Comparison of ENCODE assay signal across 8 cellular contexts in the genomic region with DNA sequence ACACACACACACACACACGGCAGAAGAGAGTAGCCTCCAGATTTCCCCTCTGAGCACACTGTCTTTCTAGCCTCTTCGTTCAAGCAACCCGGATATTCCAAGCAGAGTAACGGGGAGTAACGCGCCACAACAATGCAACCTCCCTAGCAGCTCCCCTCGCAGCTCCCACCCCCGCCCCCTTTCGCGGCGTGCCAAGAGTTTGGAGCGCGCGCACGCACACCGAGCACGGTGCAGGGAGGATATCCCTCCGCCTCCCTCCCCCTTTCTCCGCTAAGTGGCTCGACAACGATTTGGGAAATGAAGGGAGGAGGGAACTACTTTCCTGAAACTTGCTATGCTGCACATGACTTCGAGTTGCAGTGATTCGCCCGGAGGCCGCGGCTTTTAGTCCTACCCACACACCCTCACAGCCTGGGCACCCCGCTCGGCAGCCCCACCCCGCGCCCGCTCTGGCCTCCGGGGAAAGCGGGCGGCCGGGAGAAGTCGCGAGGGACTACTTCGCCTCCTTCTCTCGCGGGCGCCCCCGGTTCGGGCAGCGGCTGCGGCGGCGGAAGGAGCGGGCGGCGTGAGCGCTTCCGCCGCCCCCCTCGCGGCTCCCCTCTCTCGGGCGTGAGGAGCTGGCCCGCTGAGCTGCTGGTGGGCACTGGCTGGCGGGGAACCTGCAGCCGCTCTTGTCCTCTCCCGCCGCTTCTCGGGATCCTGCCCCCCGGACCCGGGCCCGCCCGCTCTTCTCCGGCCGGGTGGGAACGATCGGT. TPM values are rescaled to one million over a fixed set of nuclear protein-coding genes. Genes with fewer than 3 reads are reported as not detected.
DNase-seq lines count a peak whose midpoint lies in the region; ATAC-seq, FAIRE-seq and TF ChIP-seq lines count a peak whose summit lies in the region.

No MANE protein-coding gene starts in this region.

- peak overlapping the region; percentile 97 to 99 for H3K27ac ChIP-seq in A549

- H3K4me1 ChIP-seq in A549 = peaks cover 26% of the 10 kb centered on the region

- TF ChIP-seq EP300 in A549 (IDR thresholded peaks at IDR 0.05) = no peak

- H3K9me3 ChIP-seq in A549 = no peaks in the 10 kb centered on the region

- CTCF ChIA-PET in A549 (lab: Yijun Ruan, JAX) = interaction anchor here (0.6 to 2.3 kb wide), 13 partner anchors 9 to 436 kb away, joined by 3 to 10 read pairs (median 3); no protein-coding TSS in a partner anchor

- DNase-seq in A549 (ENCODE audit: low read depth in 1 of 2, low spot score in 1 of 2) (peak; percentile 41 to 98), NCI-H510A (lab: John Stamatoyannopoulos, UW) (peak; percentile 76), choroid plexus epithelial cell (ENCODE audit: low read depth) (peak; percentile 99), kidney epithelial cell (ENCODE audit: low read depth) (peak; percentile 82)
- peak; percentile 49 to 57 for DNase-seq in activated CD4-positive, alpha-beta T cell treated with anti-CD3 and anti-CD28 coated beads for 24 hours (ENCODE audit: low read depth in 2 of 2)
- peak; percentile 61 for DNase-seq in stimulated activated CD4-positive, alpha-beta T cell treated with anti-CD3 and anti-CD28 coated beads, Interleukin-12 subunit alpha, Interleukin-12 subunit beta, amount 100 ng/mL, for 4 hours

- TF ChIP-seq RAD21 in A549 (conservative IDR thresholded peaks at IDR 0.05 in 1 of 2, IDR thresholded peaks at IDR 0.05 in 1 of 2) = no peak; a peak in 1 of 5 replicates

- POLR2A ChIA-PET in A549 (lab: Yijun Ruan, JAX) = interaction anchor here (0.6 to 2.9 kb wide), 25 partner anchors 9 to 621 kb away, joined by 3 to 52 read pairs (median 5); a partner anchor contains a TSS

- no peaks in the 10 kb centered on the region for H3K36me3 ChIP-seq in kidney epithelial cell (ENCODE audit: control insufficient read depth, insufficient read depth, low read length)

- ATAC-seq in A549 (peak; percentile 71 to 81), GM18867 (IDR thresholded peaks at IDR 0.05; ENCODE audit: unreplicated experiment) (peak; percentile 42), HG03159 (IDR thresholded peaks at IDR 0.05; ENCODE audit: unreplicated experiment) (peak; percentile 40)

- H3K27me3 ChIP-seq in kidney epithelial cell (ENCODE audit: control insufficient read depth, insufficient read depth, low read length) = no peaks in the 10 kb centered on the region

- FAIRE-seq in A549 (lab: Jason Lieb, UNC) = no peak

- H3K4me3 ChIP-seq in A549 (peak overlapping the region; percentile 91), choroid plexus epithelial cell (ENCODE audit: low read depth, low read length) (peak overlapping the region; percentile 82), kidney epithelial cell (ENCODE audit: low read depth, low read length) (peak overlapping the region; percentile 82)

- TF ChIP-seq CTCF in A549 (IDR thresholded peaks at IDR 0.05) = no peak; the same call in 2 of the 3 replicates
- TF ChIP-seq CTCF in choroid plexus epithelial cell (conservative IDR thresholded peaks at IDR 0.05; ENCODE audit: low read depth, low read length) = no peak
- no peak for TF ChIP-seq CTCF in kidney epithelial cell (IDR thresholded peaks at IDR 0.05; ENCODE audit: insufficient read depth, low read length, poor library complexity, severe bottlenecking)

- 0% methylated on average over 14 of the region's 71 CpGs for WGBS in A549 (ENCODE audit: missing lambda C conversion rate)

- peak overlapping the region; percentile 92 for H3K4me2 ChIP-seq in A549

- peak; percentile 50 for TF ChIP-seq POLR2A in A549 (IDR thresholded peaks at IDR 0.05; ENCODE audit: low read length)

TF ChIP-seq in A549, 52 proteins besides CTCF, POLR2A, EP300 and RAD21 (continues in another document):
- no peak for TF ChIP-seq MAFK (IDR thresholded peaks at IDR 0.05; ENCODE audit: partially characterized antibody)
- TF ChIP-seq, protein P1, sequence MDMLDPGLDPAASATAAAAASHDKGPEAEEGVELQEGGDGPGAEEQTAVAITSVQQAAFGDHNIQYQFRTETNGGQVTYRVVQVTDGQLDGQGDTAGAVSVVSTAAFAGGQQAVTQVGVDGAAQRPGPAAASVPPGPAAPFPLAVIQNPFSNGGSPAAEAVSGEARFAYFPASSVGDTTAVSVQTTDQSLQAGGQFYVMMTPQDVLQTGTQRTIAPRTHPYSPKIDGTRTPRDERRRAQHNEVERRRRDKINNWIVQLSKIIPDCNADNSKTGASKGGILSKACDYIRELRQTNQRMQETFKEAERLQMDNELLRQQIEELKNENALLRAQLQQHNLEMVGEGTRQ (IDR thresholded peaks at IDR 0.05) = no peak
- TF ChIP-seq ZFP36 (IDR thresholded peaks at IDR 0.05; ENCODE audit: borderline replicate concordance, partially characterized antibody) = no peak
- no peak for TF ChIP-seq NFE2L2 (conservative IDR thresholded peaks at IDR 0.05; ENCODE audit: low read length)
- no peak for TF ChIP-seq JUNB (IDR thresholded peaks at IDR 0.05)
- TF ChIP-seq, protein P2, sequence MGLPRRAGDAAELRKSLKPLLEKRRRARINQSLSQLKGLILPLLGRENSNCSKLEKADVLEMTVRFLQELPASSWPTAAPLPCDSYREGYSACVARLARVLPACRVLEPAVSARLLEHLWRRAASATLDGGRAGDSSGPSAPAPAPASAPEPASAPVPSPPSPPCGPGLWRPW (IDR thresholded peaks at IDR 0.05) = no peak
- TF ChIP-seq KDM1A (IDR thresholded peaks at IDR 0.05; ENCODE audit: low read depth) = no peak
- TF ChIP-seq BHLHE40 (IDR thresholded peaks at IDR 0.05; ENCODE audit: low read depth, low read length) = no peak
- TF ChIP-seq, protein P3, sequence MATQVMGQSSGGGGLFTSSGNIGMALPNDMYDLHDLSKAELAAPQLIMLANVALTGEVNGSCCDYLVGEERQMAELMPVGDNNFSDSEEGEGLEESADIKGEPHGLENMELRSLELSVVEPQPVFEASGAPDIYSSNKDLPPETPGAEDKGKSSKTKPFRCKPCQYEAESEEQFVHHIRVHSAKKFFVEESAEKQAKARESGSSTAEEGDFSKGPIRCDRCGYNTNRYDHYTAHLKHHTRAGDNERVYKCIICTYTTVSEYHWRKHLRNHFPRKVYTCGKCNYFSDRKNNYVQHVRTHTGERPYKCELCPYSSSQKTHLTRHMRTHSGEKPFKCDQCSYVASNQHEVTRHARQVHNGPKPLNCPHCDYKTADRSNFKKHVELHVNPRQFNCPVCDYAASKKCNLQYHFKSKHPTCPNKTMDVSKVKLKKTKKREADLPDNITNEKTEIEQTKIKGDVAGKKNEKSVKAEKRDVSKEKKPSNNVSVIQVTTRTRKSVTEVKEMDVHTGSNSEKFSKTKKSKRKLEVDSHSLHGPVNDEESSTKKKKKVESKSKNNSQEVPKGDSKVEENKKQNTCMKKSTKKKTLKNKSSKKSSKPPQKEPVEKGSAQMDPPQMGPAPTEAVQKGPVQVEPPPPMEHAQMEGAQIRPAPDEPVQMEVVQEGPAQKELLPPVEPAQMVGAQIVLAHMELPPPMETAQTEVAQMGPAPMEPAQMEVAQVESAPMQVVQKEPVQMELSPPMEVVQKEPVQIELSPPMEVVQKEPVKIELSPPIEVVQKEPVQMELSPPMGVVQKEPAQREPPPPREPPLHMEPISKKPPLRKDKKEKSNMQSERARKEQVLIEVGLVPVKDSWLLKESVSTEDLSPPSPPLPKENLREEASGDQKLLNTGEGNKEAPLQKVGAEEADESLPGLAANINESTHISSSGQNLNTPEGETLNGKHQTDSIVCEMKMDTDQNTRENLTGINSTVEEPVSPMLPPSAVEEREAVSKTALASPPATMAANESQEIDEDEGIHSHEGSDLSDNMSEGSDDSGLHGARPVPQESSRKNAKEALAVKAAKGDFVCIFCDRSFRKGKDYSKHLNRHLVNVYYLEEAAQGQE (IDR thresholded peaks at IDR 0.05) = peak; percentile 39; the same call in 1 of the 2 replicates
- TF ChIP-seq CBX2 (IDR thresholded peaks at IDR 0.05; ENCODE audit: borderline replicate concordance, low read depth) = no peak
- no peak for TF ChIP-seq RNF2 (IDR thresholded peaks at IDR 0.05; ENCODE audit: borderline replicate concordance, low read depth)
- TF ChIP-seq, protein P4, sequence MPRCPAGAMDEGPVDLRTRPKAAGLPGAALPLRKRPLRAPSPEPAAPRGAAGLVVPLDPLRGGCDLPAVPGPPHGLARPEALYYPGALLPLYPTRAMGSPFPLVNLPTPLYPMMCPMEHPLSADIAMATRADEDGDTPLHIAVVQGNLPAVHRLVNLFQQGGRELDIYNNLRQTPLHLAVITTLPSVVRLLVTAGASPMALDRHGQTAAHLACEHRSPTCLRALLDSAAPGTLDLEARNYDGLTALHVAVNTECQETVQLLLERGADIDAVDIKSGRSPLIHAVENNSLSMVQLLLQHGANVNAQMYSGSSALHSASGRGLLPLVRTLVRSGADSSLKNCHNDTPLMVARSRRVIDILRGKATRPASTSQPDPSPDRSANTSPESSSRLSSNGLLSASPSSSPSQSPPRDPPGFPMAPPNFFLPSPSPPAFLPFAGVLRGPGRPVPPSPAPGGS (IDR thresholded peaks at IDR 0.05) = peak; percentile 49; the same call in 1 of the 3 replicates
- TF ChIP-seq SMC3 (IDR thresholded peaks at IDR 0.05) = no peak
- TF ChIP-seq ZNF302 (CRISPR knock-in tag; IDR thresholded peaks at IDR 0.05) = no peak
- TF ChIP-seq FOSB (CRISPR knock-in tag; IDR thresholded peaks at IDR 0.05) = no peak
- TF ChIP-seq TP53 (CRISPR knock-in tag; IDR thresholded peaks at IDR 0.05) = no peak; the same call in 1 of the 2 replicates
- TF ChIP-seq, protein P5, sequence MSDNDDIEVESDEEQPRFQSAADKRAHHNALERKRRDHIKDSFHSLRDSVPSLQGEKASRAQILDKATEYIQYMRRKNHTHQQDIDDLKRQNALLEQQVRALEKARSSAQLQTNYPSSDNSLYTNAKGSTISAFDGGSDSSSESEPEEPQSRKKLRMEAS (IDR thresholded peaks at IDR 0.05) = peak; percentile 97
- no peak for TF ChIP-seq RCOR1 (IDR thresholded peaks at IDR 0.05; ENCODE audit: low read depth, low read length)
- TF ChIP-seq JUN (IDR thresholded peaks at IDR 0.05) = peak; percentile 32 to 71; a peak in 3 of 5 replicates
- TF ChIP-seq, protein P6, sequence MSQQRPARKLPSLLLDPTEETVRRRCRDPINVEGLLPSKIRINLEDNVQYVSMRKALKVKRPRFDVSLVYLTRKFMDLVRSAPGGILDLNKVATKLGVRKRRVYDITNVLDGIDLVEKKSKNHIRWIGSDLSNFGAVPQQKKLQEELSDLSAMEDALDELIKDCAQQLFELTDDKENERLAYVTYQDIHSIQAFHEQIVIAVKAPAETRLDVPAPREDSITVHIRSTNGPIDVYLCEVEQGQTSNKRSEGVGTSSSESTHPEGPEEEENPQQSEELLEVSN (IDR thresholded peaks at IDR 0.05; ENCODE audit: borderline replicate concordance, low read depth) = peak; percentile 69
- no peak for TF ChIP-seq KDM5A (IDR thresholded peaks at IDR 0.05)

RNA-seq across cellular contexts. Expression of a gene that starts 0.7 kb away (rescaled TPM):
- 6.1 and 8.6 TPM in 2 replicates for polyA plus RNA-seq in A549 (2011; rRNA removed)
- 1.3 and 1.7 TPM in 2 replicates for polyA plus RNA-seq in A549 (2012; cell fraction: cytosol; rRNA removed)
- polyA plus RNA-seq in A549 (2012; cell fraction: nucleus; rRNA removed) = 1.1 and 1.8 TPM in 2 replicates
- 5.5 to 6.0 TPM (median 5.9 TPM) in 3 replicates for polyA plus RNA-seq in A549 (2017; fragmentation: RNase III; extraction: RNeasy Plus Mini Kit Qiagen cat#74134 plus additional on column Dnase treatment)
- 12.9 and 13.9 TPM in 2 replicates for polyA minus RNA-seq in A549 (2011; rRNA and poly(A)+ RNA removed)
- total RNA-seq in kidney epithelial cell = 20.4 and 22.0 TPM in 2 replicates

Comparison
In these comparisons a context has a peak if more than half of its experiments do, and no peak if none do; other contexts are left out.
1. Peak in every context shown above with its lines: DNase-seq, ATAC-seq, H3K4me3 ChIP-seq and H3K27ac ChIP-seq.